14 cellular contexts compared by ENCODE assay signal in the genomic region with DNA sequence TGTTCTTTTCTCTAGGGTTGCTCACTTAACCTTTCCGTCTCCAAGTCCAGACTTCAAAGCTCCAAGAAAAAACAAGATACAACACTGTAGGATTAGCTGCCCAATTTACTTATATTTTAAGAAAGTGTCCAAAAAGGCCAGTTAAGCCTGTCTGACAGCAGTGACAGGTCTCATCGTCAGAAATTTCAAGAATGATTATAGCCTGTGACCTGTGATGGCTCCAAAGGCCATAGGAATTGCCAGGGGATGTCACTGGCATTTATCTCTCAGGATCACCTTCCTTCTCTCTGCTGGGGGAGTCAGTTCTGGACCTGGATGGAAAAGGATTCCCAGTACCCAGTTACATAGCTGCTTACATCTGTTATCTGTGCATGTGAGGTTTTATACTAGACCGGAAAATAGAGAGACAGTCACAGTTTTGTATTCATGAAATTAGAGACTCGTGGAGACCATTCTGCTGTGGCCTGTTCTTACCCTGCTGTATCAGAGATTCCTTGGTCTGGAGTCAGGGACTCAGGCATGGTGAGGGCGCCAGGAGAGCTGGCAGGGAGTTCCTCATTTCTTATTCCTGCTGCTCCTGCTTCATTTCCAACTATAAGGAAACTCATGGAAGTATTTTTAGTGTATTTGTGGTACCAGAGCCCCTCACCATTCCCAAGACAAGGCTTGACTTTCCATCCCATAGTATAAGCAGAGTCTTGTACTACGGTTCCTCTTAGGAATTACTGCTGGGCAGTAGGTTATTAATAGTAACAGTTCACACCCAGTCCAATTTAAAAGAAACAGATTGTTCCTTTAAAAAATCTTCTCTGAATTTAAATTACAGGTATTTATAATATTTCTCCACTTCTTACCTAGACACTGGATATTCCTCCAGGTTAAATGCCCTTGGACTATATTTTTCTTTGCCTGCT.
"Had no signal": no experiment of that assay in that cellular context is flagged by ENCODE, and none has a peak within 500 bp of the region (broad histone marks: within the 10 kb centered on the region; RNA-seq: fewer than 3 reads in every experiment).

No MANE protein-coding gene starts in this region.

- H3K27me3 ChIP-seq: body of pancreas, transverse colon had no signal

- H3K27me3 Mint-ChIP-seq: activated B cell treated with CpG ODN at 0.5 μM for 24 hours had no signal

- H3K4me3 Mint-ChIP-seq: activated B cell treated with CpG ODN at 0.5 μM for 24 hours; activated CD4-positive, alpha-beta T cell treated with anti-CD3 and anti-CD28 coated beads, Interleukin-2, amount 10 ng/mL, durations not matched to agents 24 days and 14 days; activated naive CD4-positive, alpha-beta T cell treated with anti-CD3 and anti-CD28 coated beads for 36 hours; activated T-helper 17 cell treated with anti-CD3 and anti-CD28 coated beads, Interleukin-2, amount 50 U/mL, for 72 hours; central memory CD8-positive, alpha-beta T cell; immature natural killer cell; nephron; T-helper 17 cell had no signal

- H3K36me3 ChIP-seq: transverse colon had no signal

- H3K36me3 Mint-ChIP-seq: immature natural killer cell had no signal

- H3K27ac Mint-ChIP-seq: activated B cell treated with CpG ODN at 0.5 μM for 24 hours; activated CD4-positive, alpha-beta T cell treated with anti-CD3 and anti-CD28 coated beads, Interleukin-2, amount 10 ng/mL, durations not matched to agents 24 days and 14 days; activated naive CD4-positive, alpha-beta T cell treated with anti-CD3 and anti-CD28 coated beads for 36 hours; activated T-helper 17 cell treated with anti-CD3 and anti-CD28 coated beads, Interleukin-2, amount 50 U/mL, for 72 hours; immature natural killer cell; nephron; T-helper 17 cell had no signal

- H3K4me1 Mint-ChIP-seq: activated B cell treated with CpG ODN at 0.5 μM for 24 hours; activated CD4-positive, alpha-beta T cell treated with anti-CD3 and anti-CD28 coated beads, Interleukin-2, amount 10 ng/mL, durations not matched to agents 24 days and 14 days; activated T-helper 17 cell treated with anti-CD3 and anti-CD28 coated beads, Interleukin-2, amount 50 U/mL, for 72 hours; central memory CD8-positive, alpha-beta T cell; immature natural killer cell; T-helper 17 cell had no signal

- H3K4me1 ChIP-seq: body of pancreas, transverse colon had no signal

- DNase-seq: activated B cell treated with CpG ODN at 0.5 μM for 24 hours; activated CD4-positive, alpha-beta T cell treated with anti-CD3 and anti-CD28 coated beads, Interleukin-2, amount 10 ng/mL, durations not matched to agents 24 days and 14 days; activated naive CD4-positive, alpha-beta T cell treated with anti-CD3 and anti-CD28 coated beads for 36 hours; activated T-cell treated with anti-CD3 and anti-CD28 coated beads for 4 hours; body of pancreas; dermis blood vessel endothelial cell; immature natural killer cell; left colon; mammary epithelial cell; T-helper 17 cell; transverse colon had no signal

- H3K9me3 Mint-ChIP-seq: activated CD4-positive, alpha-beta T cell treated with anti-CD3 and anti-CD28 coated beads, Interleukin-2, amount 10 ng/mL, durations not matched to agents 24 days and 14 days; central memory CD8-positive, alpha-beta T cell; nephron had no signal

- H3K27ac ChIP-seq: body of pancreas, transverse colon had no signal

- H3K9me3 ChIP-seq: body of pancreas, transverse colon had no signal

- H3K4me3 ChIP-seq: body of pancreas, transverse colon had no signal
